8 cellular contexts compared by ENCODE assay signal in genomic region chr3:126654571-126655393, GRCh38. TPM values are rescaled to one million over a fixed set of nuclear protein-coding genes. Genes with fewer than 3 reads are reported as not detected.
DNase-seq lines count a peak whose midpoint lies in the region; ATAC-seq and TF ChIP-seq lines count a peak whose summit lies in the region.

TXNRD3 (minus strand) TSS chr3:126655124.

- no peaks in the 10 kb centered on the region for H3K36me3 ChIP-seq in breast epithelium
- H3K36me3 ChIP-seq in skeletal muscle satellite cell (ENCODE audit: insufficient read depth, low read length) = no peaks in the 10 kb centered on the region

- H3K4me3 Mint-ChIP-seq in WTC11 = peak within 1 kb of the TSS; percentile 71

- H3K36me3 Mint-ChIP-seq in WTC11 = no peaks in the 10 kb centered on the region

- H3K27ac ChIP-seq in breast epithelium = peak within 1 kb of the TSS; percentile 86 to 94

- H3K4me3 ChIP-seq in breast epithelium (peak within 1 kb of the TSS; percentile 61 to 96 (median 77)), skeletal muscle satellite cell (ENCODE audit: low read length) (peak within 1 kb of the TSS; percentile 82)

- H3K27me3 ChIP-seq in breast epithelium (no peaks in the 10 kb centered on the region), skeletal muscle satellite cell (ENCODE audit: control insufficient read depth, insufficient read depth, low read length) (peaks cover 2% of the 10 kb centered on the region)

- peaks cover 43% of the 10 kb centered on the region for H3K27me3 Mint-ChIP-seq in WTC11 (ENCODE audit: low read depth)

- H3K9me3 ChIP-seq in breast epithelium (no peaks in the 10 kb centered on the region), skeletal muscle satellite cell (replicated peaks; ENCODE audit: low read length) (no peaks in the 10 kb centered on the region)

- H3K9ac ChIP-seq in skeletal muscle satellite cell (ENCODE audit: low read depth, low read length) = peak within 1 kb of the TSS; percentile 88

- peak within 1 kb of the TSS; percentile 84 for H3K4me2 ChIP-seq in skeletal muscle satellite cell (ENCODE audit: low read length)

- DNase-seq in EH (ENCODE audit: low read depth) (peak; percentile 75), NCI-H146 (lab: John Stamatoyannopoulos, UW) (peak; percentile 95), WTC11 (ENCODE audit: low spot score) (peak; percentile 81), breast epithelium (ENCODE audit: low spot score in 2 of 2) (peak; percentile 70 to 81), iPS-NIHi11 (ENCODE audit: low spot score) (peak; percentile 90)

- H3K4me1 ChIP-seq in breast epithelium = peaks cover 0 to 6% of the 10 kb centered on the region in 2 donors
- no peaks in the 10 kb centered on the region for H3K4me1 ChIP-seq in skeletal muscle satellite cell (ENCODE audit: control insufficient read depth, insufficient read depth, low read length)

- TF ChIP-seq CTCF in WTC11 (IDR thresholded peaks at IDR 0.05) = no peak
- no peak for TF ChIP-seq CTCF in breast epithelium (IDR thresholded peaks at IDR 0.05)

- CTCF ChIA-PET in WTC11 (lab: Charles Lee) = interaction anchor here (1.3 kb wide), 1 partner anchor 132 kb away, joined by 3 read pairs; the partner anchor contains the start of gene CHST13

- peaks cover 8% of the 10 kb centered on the region for H3K9me3 Mint-ChIP-seq in WTC11

- 0 out of 2 replicates have a peak, but pooled peaks cover 2% of the 10 kb centered on the region for H3K4me1 Mint-ChIP-seq in WTC11

- ATAC-seq in WTC11 = peak; percentile 83
- no peak for ATAC-seq in GM21737 (IDR thresholded peaks at IDR 0.05; ENCODE audit: unreplicated experiment)
- ATAC-seq in GM18870 (IDR thresholded peaks at IDR 0.05; ENCODE audit: unreplicated experiment) = no peak

- no peak for TF ChIP-seq POLR2A in breast epithelium (IDR thresholded peaks at IDR 0.05)

- H3K27ac Mint-ChIP-seq in WTC11 = no peak within 1 kb of the TSS

- intact Hi-C loops in breast epithelium (cut with DNase I; ENCODE audit: low total_unique reads) = no loop called here

- POLR2A ChIA-PET in WTC11 (lab: Charles Lee) = no interaction called here

TF ChIP-seq in WTC11, 78 proteins besides CTCF, POLR2A, EP300 and RAD21 (continues in another document):
- TF ChIP-seq, protein P1, sequence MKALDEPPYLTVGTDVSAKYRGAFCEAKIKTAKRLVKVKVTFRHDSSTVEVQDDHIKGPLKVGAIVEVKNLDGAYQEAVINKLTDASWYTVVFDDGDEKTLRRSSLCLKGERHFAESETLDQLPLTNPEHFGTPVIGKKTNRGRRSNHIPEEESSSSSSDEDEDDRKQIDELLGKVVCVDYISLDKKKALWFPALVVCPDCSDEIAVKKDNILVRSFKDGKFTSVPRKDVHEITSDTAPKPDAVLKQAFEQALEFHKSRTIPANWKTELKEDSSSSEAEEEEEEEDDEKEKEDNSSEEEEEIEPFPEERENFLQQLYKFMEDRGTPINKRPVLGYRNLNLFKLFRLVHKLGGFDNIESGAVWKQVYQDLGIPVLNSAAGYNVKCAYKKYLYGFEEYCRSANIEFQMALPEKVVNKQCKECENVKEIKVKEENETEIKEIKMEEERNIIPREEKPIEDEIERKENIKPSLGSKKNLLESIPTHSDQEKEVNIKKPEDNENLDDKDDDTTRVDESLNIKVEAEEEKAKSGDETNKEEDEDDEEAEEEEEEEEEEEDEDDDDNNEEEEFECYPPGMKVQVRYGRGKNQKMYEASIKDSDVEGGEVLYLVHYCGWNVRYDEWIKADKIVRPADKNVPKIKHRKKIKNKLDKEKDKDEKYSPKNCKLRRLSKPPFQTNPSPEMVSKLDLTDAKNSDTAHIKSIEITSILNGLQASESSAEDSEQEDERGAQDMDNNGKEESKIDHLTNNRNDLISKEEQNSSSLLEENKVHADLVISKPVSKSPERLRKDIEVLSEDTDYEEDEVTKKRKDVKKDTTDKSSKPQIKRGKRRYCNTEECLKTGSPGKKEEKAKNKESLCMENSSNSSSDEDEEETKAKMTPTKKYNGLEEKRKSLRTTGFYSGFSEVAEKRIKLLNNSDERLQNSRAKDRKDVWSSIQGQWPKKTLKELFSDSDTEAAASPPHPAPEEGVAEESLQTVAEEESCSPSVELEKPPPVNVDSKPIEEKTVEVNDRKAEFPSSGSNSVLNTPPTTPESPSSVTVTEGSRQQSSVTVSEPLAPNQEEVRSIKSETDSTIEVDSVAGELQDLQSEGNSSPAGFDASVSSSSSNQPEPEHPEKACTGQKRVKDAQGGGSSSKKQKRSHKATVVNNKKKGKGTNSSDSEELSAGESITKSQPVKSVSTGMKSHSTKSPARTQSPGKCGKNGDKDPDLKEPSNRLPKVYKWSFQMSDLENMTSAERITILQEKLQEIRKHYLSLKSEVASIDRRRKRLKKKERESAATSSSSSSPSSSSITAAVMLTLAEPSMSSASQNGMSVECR (CRISPR knock-in tag; IDR thresholded peaks at IDR 0.05; ENCODE audit: borderline replicate concordance) = no peak
- TF ChIP-seq, protein P2, sequence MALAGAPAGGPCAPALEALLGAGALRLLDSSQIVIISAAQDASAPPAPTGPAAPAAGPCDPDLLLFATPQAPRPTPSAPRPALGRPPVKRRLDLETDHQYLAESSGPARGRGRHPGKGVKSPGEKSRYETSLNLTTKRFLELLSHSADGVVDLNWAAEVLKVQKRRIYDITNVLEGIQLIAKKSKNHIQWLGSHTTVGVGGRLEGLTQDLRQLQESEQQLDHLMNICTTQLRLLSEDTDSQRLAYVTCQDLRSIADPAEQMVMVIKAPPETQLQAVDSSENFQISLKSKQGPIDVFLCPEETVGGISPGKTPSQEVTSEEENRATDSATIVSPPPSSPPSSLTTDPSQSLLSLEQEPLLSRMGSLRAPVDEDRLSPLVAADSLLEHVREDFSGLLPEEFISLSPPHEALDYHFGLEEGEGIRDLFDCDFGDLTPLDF (CRISPR knock-in tag; IDR thresholded peaks at IDR 0.05) = 0 out of 2 replicates have a peak, but pooled peaks have one; percentile 35
- TF ChIP-seq SMAD4 (CRISPR knock-in tag; IDR thresholded peaks at IDR 0.05) = no peak
- no peak for TF ChIP-seq CREB1 (CRISPR knock-in tag; IDR thresholded peaks at IDR 0.05)
- no peak for TF ChIP-seq ZNF671 (CRISPR knock-in tag; IDR thresholded peaks at IDR 0.05)
- TF ChIP-seq, protein P3, sequence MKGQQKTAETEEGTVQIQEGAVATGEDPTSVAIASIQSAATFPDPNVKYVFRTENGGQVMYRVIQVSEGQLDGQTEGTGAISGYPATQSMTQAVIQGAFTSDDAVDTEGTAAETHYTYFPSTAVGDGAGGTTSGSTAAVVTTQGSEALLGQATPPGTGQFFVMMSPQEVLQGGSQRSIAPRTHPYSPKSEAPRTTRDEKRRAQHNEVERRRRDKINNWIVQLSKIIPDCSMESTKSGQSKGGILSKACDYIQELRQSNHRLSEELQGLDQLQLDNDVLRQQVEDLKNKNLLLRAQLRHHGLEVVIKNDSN (CRISPR knock-in tag; IDR thresholded peaks at IDR 0.05) = no peak
- TF ChIP-seq, protein P4, sequence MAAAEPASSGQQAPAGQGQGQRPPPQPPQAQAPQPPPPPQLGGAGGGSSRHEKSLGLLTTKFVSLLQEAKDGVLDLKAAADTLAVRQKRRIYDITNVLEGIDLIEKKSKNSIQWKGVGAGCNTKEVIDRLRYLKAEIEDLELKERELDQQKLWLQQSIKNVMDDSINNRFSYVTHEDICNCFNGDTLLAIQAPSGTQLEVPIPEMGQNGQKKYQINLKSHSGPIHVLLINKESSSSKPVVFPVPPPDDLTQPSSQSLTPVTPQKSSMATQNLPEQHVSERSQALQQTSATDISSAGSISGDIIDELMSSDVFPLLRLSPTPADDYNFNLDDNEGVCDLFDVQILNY (CRISPR knock-in tag; IDR thresholded peaks at IDR 0.05) = no peak
- TF ChIP-seq NFE2L1 (CRISPR knock-in tag; IDR thresholded peaks at IDR 0.05) = no peak
- TF ChIP-seq ZNF423 (CRISPR knock-in tag; IDR thresholded peaks at IDR 0.05) = no peak
- TF ChIP-seq, protein P5, sequence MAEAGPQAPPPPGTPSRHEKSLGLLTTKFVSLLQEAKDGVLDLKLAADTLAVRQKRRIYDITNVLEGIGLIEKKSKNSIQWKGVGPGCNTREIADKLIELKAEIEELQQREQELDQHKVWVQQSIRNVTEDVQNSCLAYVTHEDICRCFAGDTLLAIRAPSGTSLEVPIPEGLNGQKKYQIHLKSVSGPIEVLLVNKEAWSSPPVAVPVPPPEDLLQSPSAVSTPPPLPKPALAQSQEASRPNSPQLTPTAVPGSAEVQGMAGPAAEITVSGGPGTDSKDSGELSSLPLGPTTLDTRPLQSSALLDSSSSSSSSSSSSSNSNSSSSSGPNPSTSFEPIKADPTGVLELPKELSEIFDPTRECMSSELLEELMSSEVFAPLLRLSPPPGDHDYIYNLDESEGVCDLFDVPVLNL (CRISPR knock-in tag; IDR thresholded peaks at IDR 0.05; ENCODE audit: borderline replicate concordance, low read depth) = no peak
- TF ChIP-seq ZSCAN18 (CRISPR knock-in tag; IDR thresholded peaks at IDR 0.05) = no peak
- no peak for TF ChIP-seq ZNF219 (CRISPR knock-in tag; IDR thresholded peaks at IDR 0.05; ENCODE audit: borderline replicate concordance)

RNA-seq across cellular contexts. Expression of gene TXNRD3, which starts in this region (rescaled TPM):
- total RNA-seq in WTC11 (2021) = 6.8 to 7.0 TPM (median 6.9 TPM) in 3 replicates
- total RNA-seq in breast epithelium = 10 to 100 TPM; 11.8 to 19.3 (median 16.4) TPM
- 8.3 and 10.1 TPM in 2 replicates for total RNA-seq in skeletal muscle satellite cell (2012; rRNA removed)
